In the genomic region with DNA sequence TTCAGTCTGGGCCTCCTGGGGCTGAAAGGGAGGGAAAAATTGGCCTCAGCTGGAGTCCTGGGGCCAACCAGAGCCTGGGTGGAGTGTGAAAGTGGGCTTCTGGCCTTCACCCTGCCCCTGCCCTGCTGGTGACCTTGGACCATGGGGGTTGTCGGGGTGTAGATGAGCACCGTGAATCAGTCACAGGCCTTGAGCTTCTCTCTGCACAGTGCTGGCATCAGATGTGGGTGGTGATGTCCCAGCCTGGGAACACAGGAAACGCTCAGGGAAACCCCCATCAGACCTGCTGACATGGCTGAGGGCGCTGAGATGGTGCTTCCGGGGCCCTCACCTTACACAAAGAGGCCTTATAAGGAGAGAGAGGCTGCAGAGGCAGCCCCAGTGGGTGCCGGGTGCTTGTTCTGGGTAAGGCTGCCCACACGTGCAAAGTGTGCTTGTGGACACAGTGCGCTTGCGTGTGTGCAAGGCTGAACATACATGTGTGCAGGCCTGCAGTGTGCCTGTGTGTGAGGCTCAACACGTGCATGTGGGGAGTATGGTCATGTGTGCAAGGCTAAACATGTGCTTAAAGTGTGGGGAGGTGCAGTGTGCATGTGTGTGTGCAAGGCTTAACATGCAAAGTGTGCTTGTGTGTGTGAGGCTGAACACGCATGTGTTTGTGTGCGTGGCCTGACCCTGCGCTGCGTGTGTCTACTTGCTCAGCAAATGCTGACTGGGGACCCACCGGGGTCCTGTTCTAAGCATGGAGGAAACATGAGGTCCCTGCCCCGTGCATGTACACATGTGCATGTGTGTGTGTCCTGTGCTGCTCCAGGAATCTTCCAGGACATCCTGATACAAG, we compare ENCODE assay signal across 1 cellular context.
TF ChIP-seq lines count a peak whose summit lies in the region.

No MANE protein-coding gene starts in this region.

TF ChIP-seq in HepG2, 621 proteins besides CTCF, POLR2A, EP300 and RAD21 (continued from another document and continues in another):
- TF ChIP-seq, protein P1, sequence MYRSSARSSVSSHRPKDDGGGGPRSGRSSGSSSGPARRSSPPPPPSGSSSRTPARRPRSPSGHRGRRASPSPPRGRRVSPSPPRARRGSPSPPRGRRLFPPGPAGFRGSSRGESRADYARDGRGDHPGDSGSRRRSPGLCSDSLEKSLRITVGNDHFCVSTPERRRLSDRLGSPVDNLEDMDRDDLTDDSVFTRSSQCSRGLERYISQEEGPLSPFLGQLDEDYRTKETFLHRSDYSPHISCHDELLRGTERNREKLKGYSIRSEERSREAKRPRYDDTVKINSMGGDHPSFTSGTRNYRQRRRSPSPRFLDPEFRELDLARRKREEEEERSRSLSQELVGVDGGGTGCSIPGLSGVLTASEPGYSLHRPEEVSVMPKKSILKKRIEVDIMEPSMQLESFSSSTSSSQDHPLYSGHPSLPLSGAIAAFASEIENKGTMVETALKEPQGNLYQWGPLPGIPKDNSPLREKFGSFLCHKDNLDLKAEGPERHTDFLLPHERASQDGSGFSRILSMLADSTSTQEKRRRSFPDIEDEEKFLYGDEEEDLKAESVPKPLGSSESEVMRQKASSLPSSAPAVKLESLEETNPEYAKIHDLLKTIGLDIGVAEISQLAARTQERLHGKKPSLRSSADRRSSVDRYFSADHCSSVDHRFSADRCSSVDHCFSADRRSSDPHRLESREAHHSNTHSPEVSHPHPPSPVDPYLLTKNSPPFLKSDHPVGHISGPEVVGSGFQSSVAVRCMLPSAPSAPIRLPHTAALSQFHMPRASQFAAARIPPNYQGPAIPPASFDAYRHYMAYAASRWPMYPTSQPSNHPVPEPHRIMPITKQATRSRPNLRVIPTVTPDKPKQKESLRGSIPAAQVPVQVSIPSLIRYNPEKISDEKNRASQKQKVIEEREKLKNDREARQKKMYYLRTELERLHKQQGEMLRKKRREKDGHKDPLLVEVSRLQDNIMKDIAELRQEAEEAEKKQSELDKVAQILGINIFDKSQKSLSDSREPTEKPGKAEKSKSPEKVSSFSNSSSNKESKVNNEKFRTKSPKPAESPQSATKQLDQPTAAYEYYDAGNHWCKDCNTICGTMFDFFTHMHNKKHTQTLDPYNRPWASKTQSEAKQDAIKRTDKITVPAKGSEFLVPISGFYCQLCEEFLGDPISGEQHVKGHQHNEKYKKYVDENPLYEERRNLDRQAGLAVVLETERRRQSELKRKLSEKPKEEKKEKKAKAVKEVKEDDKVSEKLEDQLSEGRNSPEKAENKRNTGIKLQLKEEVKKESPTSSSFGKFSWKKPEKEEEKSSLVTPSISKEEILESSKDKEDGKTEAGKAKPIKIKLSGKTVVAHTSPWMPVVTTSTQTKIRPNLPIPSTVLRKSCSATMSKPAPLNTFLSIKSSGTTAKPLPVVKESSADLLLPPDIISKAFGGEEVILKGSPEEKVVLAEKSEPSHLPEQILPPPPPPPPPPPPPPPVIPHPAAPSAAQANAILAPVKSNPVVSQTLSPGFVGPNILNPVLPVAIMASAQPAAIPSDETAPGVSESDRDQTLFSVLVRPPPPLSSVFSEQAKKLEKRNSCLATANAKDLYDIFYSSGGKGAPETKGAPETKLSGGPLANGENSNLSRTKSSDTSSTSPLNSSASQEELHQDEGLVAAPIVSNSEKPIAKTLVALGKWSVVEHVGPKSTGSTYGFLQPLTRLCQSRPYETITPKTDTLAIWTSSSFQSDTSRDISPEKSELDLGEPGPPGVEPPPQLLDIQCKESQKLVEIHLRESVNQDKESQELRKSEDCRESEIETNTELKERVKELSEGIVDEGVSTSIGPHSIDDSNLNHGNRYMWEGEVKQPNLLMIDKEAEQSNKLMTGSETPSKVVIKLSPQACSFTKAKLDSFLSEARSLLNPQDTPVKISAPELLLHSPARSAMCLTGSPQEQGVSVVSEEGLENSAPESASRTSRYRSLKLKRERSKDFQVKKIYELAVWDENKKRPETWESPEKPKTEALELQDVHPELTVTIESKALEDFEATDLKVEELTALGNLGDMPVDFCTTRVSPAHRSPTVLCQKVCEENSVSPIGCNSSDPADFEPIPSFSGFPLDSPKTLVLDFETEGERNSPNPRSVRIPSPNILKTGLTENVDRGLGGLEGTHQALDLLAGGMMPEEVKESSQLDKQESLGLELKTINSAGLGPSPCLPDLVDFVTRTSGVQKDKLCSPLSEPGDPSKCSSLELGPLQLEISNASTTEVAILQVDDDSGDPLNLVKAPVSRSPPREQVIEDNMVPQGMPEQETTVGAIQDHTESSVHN (CRISPR knock-in tag; IDR thresholded peaks at IDR 0.05): no peak
- TF ChIP-seq NPAS2 (CRISPR knock-in tag; IDR thresholded peaks at IDR 0.05; ENCODE audit: borderline replicate concordance): no peak
- no peak for TF ChIP-seq RBM39 (IDR thresholded peaks at IDR 0.05; ENCODE audit: low read depth, low read length, poor library complexity, severe bottlenecking)
- TF ChIP-seq ZNF20 (CRISPR knock-in tag; IDR thresholded peaks at IDR 0.05): no peak
- TF ChIP-seq HNRNPL (IDR thresholded peaks at IDR 0.05; ENCODE audit: low read depth, low read length): peak; percentile 49; the same call in 1 of the 2 replicates
- TF ChIP-seq SIX4 (CRISPR knock-in tag; IDR thresholded peaks at IDR 0.05): no peak
- no peak for TF ChIP-seq ZNF841 (CRISPR knock-in tag; IDR thresholded peaks at IDR 0.05; ENCODE audit: borderline replicate concordance)
- TF ChIP-seq KDM5A (IDR thresholded peaks at IDR 0.05; ENCODE audit: borderline replicate concordance, low read length): no peak
- TF ChIP-seq, protein P2, sequence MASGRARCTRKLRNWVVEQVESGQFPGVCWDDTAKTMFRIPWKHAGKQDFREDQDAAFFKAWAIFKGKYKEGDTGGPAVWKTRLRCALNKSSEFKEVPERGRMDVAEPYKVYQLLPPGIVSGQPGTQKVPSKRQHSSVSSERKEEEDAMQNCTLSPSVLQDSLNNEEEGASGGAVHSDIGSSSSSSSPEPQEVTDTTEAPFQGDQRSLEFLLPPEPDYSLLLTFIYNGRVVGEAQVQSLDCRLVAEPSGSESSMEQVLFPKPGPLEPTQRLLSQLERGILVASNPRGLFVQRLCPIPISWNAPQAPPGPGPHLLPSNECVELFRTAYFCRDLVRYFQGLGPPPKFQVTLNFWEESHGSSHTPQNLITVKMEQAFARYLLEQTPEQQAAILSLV (CRISPR knock-in tag; IDR thresholded peaks at IDR 0.05; ENCODE audit: borderline replicate concordance): 0 out of 2 replicates have a peak, but pooled peaks have one; percentile 9
- TF ChIP-seq ZNF282 (IDR thresholded peaks at IDR 0.05; ENCODE audit: partially characterized antibody): no peak
- TF ChIP-seq ZNF124 (CRISPR knock-in tag; IDR thresholded peaks at IDR 0.05): no peak
- no peak for TF ChIP-seq ZNF780A (CRISPR knock-in tag; IDR thresholded peaks at IDR 0.05)
- no peak; the same call in 1 of the 2 replicates for TF ChIP-seq ZNF333 (CRISPR knock-in tag; IDR thresholded peaks at IDR 0.05; ENCODE audit: borderline replicate concordance)
- no peak for TF ChIP-seq THAP11 (CRISPR knock-in tag; IDR thresholded peaks at IDR 0.05)
- TF ChIP-seq, protein P3, sequence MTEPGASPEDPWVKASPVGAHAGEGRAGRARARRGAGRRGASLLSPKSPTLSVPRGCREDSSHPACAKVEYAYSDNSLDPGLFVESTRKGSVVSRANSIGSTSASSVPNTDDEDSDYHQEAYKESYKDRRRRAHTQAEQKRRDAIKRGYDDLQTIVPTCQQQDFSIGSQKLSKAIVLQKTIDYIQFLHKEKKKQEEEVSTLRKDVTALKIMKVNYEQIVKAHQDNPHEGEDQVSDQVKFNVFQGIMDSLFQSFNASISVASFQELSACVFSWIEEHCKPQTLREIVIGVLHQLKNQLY (CRISPR knock-in tag; IDR thresholded peaks at IDR 0.05): no peak
- no peak for TF ChIP-seq SRSF4 (IDR thresholded peaks at IDR 0.05; ENCODE audit: low read depth, low read length, poor library complexity, severe bottlenecking)
- TF ChIP-seq, protein P4, sequence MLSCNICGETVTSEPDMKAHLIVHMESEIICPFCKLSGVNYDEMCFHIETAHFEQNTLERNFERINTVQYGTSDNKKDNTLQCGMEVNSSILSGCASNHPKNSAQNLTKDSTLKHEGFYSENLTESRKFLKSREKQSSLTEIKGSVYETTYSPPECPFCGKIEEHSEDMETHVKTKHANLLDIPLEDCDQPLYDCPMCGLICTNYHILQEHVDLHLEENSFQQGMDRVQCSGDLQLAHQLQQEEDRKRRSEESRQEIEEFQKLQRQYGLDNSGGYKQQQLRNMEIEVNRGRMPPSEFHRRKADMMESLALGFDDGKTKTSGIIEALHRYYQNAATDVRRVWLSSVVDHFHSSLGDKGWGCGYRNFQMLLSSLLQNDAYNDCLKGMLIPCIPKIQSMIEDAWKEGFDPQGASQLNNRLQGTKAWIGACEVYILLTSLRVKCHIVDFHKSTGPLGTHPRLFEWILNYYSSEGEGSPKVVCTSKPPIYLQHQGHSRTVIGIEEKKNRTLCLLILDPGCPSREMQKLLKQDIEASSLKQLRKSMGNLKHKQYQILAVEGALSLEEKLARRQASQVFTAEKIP (CRISPR knock-in tag; IDR thresholded peaks at IDR 0.05; ENCODE audit: borderline replicate concordance): no peak
- TF ChIP-seq BRCA1 (CRISPR knock-in tag; IDR thresholded peaks at IDR 0.05): no peak
- peak; percentile 58 for TF ChIP-seq NR2F6 (IDR thresholded peaks at IDR 0.05)
- TF ChIP-seq NR2F6 (CRISPR knock-in tag; IDR thresholded peaks at IDR 0.05): peak; percentile 74
- TF ChIP-seq, protein P5, sequence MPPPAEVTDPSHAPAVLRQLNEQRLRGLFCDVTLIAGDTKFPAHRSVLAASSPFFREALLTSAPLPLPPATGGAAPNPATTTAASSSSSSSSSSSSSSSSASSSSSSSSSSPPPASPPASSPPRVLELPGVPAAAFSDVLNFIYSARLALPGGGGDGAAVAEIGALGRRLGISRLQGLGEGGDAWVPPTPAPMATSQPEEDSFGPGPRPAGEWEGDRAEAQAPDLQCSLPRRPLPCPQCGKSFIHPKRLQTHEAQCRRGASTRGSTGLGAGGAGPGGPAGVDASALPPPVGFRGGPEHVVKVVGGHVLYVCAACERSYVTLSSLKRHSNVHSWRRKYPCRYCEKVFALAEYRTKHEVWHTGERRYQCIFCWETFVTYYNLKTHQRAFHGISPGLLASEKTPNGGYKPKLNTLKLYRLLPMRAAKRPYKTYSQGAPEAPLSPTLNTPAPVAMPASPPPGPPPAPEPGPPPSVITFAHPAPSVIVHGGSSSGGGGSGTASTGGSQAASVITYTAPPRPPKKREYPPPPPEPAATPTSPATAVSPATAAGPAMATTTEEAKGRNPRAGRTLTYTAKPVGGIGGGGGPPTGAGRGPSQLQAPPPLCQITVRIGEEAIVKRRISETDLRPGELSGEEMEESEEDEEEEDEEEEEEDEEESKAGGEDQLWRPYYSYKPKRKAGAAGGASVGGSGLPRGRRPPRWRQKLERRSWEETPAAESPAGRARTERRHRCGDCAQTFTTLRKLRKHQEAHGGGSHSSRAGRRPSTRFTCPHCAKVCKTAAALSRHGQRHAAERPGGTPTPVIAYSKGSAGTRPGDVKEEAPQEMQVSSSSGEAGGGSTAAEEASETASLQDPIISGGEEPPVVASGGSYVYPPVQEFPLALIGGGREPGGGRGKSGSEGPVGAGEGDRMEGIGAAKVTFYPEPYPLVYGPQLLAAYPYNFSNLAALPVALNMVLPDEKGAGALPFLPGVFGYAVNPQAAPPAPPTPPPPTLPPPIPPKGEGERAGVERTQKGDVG (CRISPR knock-in tag; IDR thresholded peaks at IDR 0.05; ENCODE audit: borderline replicate concordance): 0 out of 2 replicates have a peak, but pooled peaks have one; percentile 26
- TF ChIP-seq, protein P6, sequence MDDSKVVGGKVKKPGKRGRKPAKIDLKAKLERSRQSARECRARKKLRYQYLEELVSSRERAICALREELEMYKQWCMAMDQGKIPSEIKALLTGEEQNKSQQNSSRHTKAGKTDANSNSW (CRISPR knock-in tag; IDR thresholded peaks at IDR 0.05; ENCODE audit: borderline replicate concordance): no peak
- peak; percentile 46 for TF ChIP-seq MYC (CRISPR knock-in tag; IDR thresholded peaks at IDR 0.05; ENCODE audit: borderline replicate concordance)
- peak; percentile 50 for TF ChIP-seq SAP130 (CRISPR knock-in tag; IDR thresholded peaks at IDR 0.05; ENCODE audit: low read depth)
- TF ChIP-seq REL (CRISPR knock-in tag; conservative IDR thresholded peaks at IDR 0.05): no peak
- no peak for TF ChIP-seq ZNF354B (CRISPR knock-in tag; IDR thresholded peaks at IDR 0.05)
- TF ChIP-seq, protein P7, sequence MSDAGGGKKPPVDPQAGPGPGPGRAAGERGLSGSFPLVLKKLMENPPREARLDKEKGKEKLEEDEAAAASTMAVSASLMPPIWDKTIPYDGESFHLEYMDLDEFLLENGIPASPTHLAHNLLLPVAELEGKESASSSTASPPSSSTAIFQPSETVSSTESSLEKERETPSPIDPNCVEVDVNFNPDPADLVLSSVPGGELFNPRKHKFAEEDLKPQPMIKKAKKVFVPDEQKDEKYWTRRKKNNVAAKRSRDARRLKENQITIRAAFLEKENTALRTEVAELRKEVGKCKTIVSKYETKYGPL (CRISPR knock-in tag; IDR thresholded peaks at IDR 0.05): no peak
- no peak for TF ChIP-seq JUNB (CRISPR knock-in tag; IDR thresholded peaks at IDR 0.05; ENCODE audit: borderline replicate concordance)
- TF ChIP-seq, protein P8, sequence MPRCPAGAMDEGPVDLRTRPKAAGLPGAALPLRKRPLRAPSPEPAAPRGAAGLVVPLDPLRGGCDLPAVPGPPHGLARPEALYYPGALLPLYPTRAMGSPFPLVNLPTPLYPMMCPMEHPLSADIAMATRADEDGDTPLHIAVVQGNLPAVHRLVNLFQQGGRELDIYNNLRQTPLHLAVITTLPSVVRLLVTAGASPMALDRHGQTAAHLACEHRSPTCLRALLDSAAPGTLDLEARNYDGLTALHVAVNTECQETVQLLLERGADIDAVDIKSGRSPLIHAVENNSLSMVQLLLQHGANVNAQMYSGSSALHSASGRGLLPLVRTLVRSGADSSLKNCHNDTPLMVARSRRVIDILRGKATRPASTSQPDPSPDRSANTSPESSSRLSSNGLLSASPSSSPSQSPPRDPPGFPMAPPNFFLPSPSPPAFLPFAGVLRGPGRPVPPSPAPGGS (CRISPR knock-in tag; IDR thresholded peaks at IDR 0.05): peak; percentile 70; the same call in 1 of the 2 replicates
- TF ChIP-seq TGIF2 (CRISPR knock-in tag; IDR thresholded peaks at IDR 0.05): no peak
- TF ChIP-seq, protein P9, sequence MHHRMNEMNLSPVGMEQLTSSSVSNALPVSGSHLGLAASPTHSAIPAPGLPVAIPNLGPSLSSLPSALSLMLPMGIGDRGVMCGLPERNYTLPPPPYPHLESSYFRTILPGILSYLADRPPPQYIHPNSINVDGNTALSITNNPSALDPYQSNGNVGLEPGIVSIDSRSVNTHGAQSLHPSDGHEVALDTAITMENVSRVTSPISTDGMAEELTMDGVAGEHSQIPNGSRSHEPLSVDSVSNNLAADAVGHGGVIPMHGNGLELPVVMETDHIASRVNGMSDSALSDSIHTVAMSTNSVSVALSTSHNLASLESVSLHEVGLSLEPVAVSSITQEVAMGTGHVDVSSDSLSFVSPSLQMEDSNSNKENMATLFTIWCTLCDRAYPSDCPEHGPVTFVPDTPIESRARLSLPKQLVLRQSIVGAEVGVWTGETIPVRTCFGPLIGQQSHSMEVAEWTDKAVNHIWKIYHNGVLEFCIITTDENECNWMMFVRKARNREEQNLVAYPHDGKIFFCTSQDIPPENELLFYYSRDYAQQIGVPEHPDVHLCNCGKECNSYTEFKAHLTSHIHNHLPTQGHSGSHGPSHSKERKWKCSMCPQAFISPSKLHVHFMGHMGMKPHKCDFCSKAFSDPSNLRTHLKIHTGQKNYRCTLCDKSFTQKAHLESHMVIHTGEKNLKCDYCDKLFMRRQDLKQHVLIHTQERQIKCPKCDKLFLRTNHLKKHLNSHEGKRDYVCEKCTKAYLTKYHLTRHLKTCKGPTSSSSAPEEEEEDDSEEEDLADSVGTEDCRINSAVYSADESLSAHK (CRISPR knock-in tag; IDR thresholded peaks at IDR 0.05; ENCODE audit: borderline replicate concordance): no peak
- TF ChIP-seq MLLT10 (CRISPR knock-in tag; IDR thresholded peaks at IDR 0.05): no peak
- TF ChIP-seq BRD4 (CRISPR knock-in tag; IDR thresholded peaks at IDR 0.05): no peak
